ENCODE assay signal across 1 cellular context in genomic region chr2:212532087-212532486, GRCh38.
TF ChIP-seq lines count a peak whose summit lies in the region.

No MANE protein-coding gene starts in this region.

TF ChIP-seq in HEK293, 187 proteins besides CTCF, POLR2A, EP300 and RAD21 (continued from another document):
- TF ChIP-seq PRDM4 (tag by site-specific recombination; IDR thresholded peaks at IDR 0.05) = peak; percentile 79
- TF ChIP-seq REPIN1 (tag by site-specific recombination; IDR thresholded peaks at IDR 0.05; ENCODE audit: low read depth) = no peak
- 0 out of 2 replicates have a peak, but pooled peaks have one; percentile 28 for TF ChIP-seq ATF2 (tag by site-specific recombination; IDR thresholded peaks at IDR 0.05; ENCODE audit: low read depth)
- no peak for TF ChIP-seq ZNF423 (tag by site-specific recombination; IDR thresholded peaks at IDR 0.05)
- no peak for TF ChIP-seq YY1 (tag by site-specific recombination; IDR thresholded peaks at IDR 0.05)
- TF ChIP-seq ZNF174 (tag by site-specific recombination; IDR thresholded peaks at IDR 0.05) = no peak
- no peak for TF ChIP-seq ZNF23 (tag by site-specific recombination; IDR thresholded peaks at IDR 0.05; ENCODE audit: borderline replicate concordance)
- no peak for TF ChIP-seq ZBTB10 (tag by site-specific recombination; IDR thresholded peaks at IDR 0.05)
- TF ChIP-seq AEBP2 (tag by site-specific recombination; IDR thresholded peaks at IDR 0.05; ENCODE audit: borderline replicate concordance) = no peak
- no peak for TF ChIP-seq ZNF19 (tag by site-specific recombination; IDR thresholded peaks at IDR 0.05; ENCODE audit: low read depth)
- TF ChIP-seq ELK4 (IDR thresholded peaks at IDR 0.05; ENCODE audit: borderline replicate concordance, low read depth, low read length) = no peak
